Comparison of ENCODE assay signal across 18 cellular contexts in the genomic region with DNA sequence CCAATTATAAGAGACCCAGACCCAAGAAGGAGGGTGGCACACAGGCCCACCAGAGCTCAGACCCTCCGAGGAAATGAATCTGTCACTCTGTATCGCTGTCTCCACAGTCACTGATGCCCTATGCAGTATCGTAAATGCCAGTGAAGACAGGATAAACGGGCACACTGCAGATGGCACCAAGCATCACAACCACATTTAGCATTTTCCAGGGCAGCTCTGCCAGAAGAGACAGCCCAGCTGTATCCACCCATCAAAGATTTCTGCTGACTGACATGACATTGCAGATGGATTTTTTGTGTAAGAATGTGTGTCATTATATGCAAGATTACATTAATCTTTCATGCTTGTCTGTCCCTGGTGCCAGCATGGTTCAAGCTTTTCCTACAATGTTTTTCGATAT.
DNase-seq lines count a peak whose midpoint lies in the region; ATAC-seq, FAIRE-seq and TF ChIP-seq lines count a peak whose summit lies in the region.
"Had no signal": no experiment of that assay in that cellular context is flagged by ENCODE, and none has a peak within 500 bp of the region (broad histone marks: within the 10 kb centered on the region; RNA-seq: fewer than 3 reads in every experiment).

No MANE protein-coding gene starts in this region.

- no peak for ATAC-seq in HG02759 (IDR thresholded peaks at IDR 0.05; ENCODE audit: unreplicated experiment)
- ATAC-seq in HG03095 (IDR thresholded peaks at IDR 0.05; ENCODE audit: unreplicated experiment) = no peak

- no peaks in the 10 kb centered on the region for H3F3A ChIP-seq in neural cell (ENCODE audit: insufficient read depth, low read length, poor library complexity, severe bottlenecking)

- no peaks in the 10 kb centered on the region for H4K20me1 ChIP-seq in neural cell (ENCODE audit: insufficient read depth)

- TF ChIP-seq POLR2A in GM12892 (IDR thresholded peaks at IDR 0.05; ENCODE audit: low read depth, low read length) (no peak), vagina (IDR thresholded peaks at IDR 0.05) (no peak)

- no peaks in the 10 kb centered on the region for H3K79me2 ChIP-seq in neural cell (replicated peaks; ENCODE audit: insufficient read depth, low read length)

- H3K4me2 ChIP-seq in neural cell (ENCODE audit: low read length) = no peak overlapping the region

- peak; percentile 20 for DNase-seq in Ammon's horn (ENCODE audit: low spot score)
- no peak for DNase-seq in GM12892 (ENCODE audit: insufficient read length)
- peak; percentile 80 for DNase-seq in cerebellar cortex (ENCODE audit: low spot score)
- no peak for DNase-seq in vagina (ENCODE audit: extremely low spot score in 2 of 2)
- no peak for DNase-seq in central memory CD4-positive, alpha-beta T cell
- DNase-seq: ACHN; Calu3; CD4-positive, alpha-beta T cell; DMS153; DMS79 treated with DMSO at 0.1 percent for 48 hours; EL; GDM1; HCEC 1CT; HFFc6 had no signal

- H3K4me3 ChIP-seq in neural cell (ENCODE audit: low read length) (no peak overlapping the region), vagina (no peak overlapping the region)

- TF ChIP-seq CTCF in neural cell (IDR thresholded peaks at IDR 0.05; ENCODE audit: poor library complexity, severe bottlenecking) (no peak), vagina (IDR thresholded peaks at IDR 0.05) (no peak)

- peak; percentile 80 for TF ChIP-seq EP300 in neural cell (conservative IDR thresholded peaks at IDR 0.05; ENCODE audit: poor library complexity, severe bottlenecking)

- intact Hi-C loops in vagina (cut with DNase I) = no loop called here

- no peak overlapping the region for H3K9ac ChIP-seq in neural cell (ENCODE audit: low read length)

- no peaks in the 10 kb centered on the region for H3K9me2 ChIP-seq in neural cell (ENCODE audit: insufficient read depth, low read length)

- peak; percentile 24 for FAIRE-seq in GM12892 (lab: Jason Lieb, UNC)

- H3K9me3 ChIP-seq in neural cell (ENCODE audit: low read length) = no peaks in the 10 kb centered on the region
- no peaks in the 10 kb centered on the region for H3K9me3 ChIP-seq in vagina

- H3K27me3 ChIP-seq in neural cell (ENCODE audit: insufficient read depth, low read depth, low read length) = no peaks in the 10 kb centered on the region
- H3K27me3 ChIP-seq in vagina = no peaks in the 10 kb centered on the region

- TF ChIP-seq RAD21 in neural cell (conservative IDR thresholded peaks at IDR 0.05) = no peak

- no peaks in the 10 kb centered on the region for H3K4me1 ChIP-seq in vagina

- no peak overlapping the region for H2AFZ ChIP-seq in neural cell (ENCODE audit: low read depth, low read length)

- no peaks in the 10 kb centered on the region for H3K36me3 ChIP-seq in neural cell (ENCODE audit: insufficient read depth, low read length)
- H3K36me3 ChIP-seq in vagina = no peaks in the 10 kb centered on the region

- no peak overlapping the region for H3K27ac ChIP-seq in neural cell (ENCODE audit: low read length)
- no peak overlapping the region for H3K27ac ChIP-seq in vagina
- H3K27ac ChIP-seq: HL-60 had no signal

TF ChIP-seq in neural cell, 6 proteins besides CTCF, POLR2A, EP300 and RAD21:
- no peak for TF ChIP-seq EZH2 (IDR thresholded peaks at IDR 0.05; ENCODE audit: borderline replicate concordance, insufficient read depth, low read length, poor library complexity, severe bottlenecking)
- TF ChIP-seq POLR2AphosphoS5 (IDR thresholded peaks at IDR 0.05) = peak; percentile 33
- TF ChIP-seq TAF1 (IDR thresholded peaks at IDR 0.05; ENCODE audit: low read depth) = no peak
- TF ChIP-seq, protein P1, sequence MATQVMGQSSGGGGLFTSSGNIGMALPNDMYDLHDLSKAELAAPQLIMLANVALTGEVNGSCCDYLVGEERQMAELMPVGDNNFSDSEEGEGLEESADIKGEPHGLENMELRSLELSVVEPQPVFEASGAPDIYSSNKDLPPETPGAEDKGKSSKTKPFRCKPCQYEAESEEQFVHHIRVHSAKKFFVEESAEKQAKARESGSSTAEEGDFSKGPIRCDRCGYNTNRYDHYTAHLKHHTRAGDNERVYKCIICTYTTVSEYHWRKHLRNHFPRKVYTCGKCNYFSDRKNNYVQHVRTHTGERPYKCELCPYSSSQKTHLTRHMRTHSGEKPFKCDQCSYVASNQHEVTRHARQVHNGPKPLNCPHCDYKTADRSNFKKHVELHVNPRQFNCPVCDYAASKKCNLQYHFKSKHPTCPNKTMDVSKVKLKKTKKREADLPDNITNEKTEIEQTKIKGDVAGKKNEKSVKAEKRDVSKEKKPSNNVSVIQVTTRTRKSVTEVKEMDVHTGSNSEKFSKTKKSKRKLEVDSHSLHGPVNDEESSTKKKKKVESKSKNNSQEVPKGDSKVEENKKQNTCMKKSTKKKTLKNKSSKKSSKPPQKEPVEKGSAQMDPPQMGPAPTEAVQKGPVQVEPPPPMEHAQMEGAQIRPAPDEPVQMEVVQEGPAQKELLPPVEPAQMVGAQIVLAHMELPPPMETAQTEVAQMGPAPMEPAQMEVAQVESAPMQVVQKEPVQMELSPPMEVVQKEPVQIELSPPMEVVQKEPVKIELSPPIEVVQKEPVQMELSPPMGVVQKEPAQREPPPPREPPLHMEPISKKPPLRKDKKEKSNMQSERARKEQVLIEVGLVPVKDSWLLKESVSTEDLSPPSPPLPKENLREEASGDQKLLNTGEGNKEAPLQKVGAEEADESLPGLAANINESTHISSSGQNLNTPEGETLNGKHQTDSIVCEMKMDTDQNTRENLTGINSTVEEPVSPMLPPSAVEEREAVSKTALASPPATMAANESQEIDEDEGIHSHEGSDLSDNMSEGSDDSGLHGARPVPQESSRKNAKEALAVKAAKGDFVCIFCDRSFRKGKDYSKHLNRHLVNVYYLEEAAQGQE (IDR thresholded peaks at IDR 0.05; ENCODE audit: borderline replicate concordance) = no peak

Comparison
In these comparisons a context has a peak if more than half of its experiments do, and no peak if none do; other contexts are left out.
1. DNase-seq: peak in Ammon's horn (single experiment) and cerebellar cortex (single experiment); none in GM12892 (single experiment), vagina (0 of 2) and central memory CD4-positive, alpha-beta T cell (single experiment).